8 cellular contexts compared by ENCODE assay signal in the genomic region with DNA sequence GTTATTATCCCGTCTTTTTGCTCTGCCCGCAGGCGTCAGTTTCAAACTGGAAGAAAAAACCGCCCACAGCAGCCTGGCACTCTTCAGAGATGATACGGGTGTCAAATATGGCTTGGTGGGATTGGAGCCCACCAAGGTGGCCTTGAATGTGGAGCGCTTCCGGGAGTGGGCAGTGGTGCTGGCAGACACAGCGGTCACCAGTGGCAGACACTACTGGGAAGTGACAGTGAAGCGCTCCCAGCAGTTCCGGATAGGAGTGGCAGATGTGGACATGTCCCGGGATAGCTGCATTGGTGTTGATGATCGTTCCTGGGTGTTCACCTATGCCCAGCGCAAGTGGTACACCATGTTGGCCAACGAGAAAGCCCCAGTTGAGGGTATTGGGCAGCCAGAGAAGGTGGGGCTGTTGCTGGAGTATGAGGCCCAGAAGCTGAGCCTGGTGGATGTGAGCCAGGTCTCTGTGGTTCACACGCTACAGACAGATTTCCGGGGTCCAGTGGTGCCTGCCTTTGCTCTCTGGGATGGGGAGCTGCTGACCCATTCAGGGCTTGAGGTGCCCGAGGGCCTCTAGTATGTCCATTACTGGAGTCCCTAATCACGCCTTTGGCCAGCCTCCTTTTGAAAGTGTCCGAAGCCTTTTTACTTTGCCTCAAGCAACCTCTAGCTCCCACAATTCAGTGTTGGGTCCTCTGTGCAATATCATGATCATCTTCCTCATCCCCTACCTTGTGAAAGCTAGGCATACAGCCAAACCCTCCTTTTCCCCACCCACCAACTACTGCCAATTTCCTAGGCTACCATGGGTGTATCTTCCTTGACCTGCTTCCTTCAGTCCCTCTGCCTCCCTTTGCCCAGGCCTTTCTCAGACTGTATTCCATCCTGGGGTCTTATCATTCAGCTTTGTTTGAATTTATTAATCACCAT. TPM values are rescaled to one million over a fixed set of nuclear protein-coding genes. Genes with fewer than 3 reads are reported as not detected.
DNase-seq lines count a peak whose midpoint lies in the region; ATAC-seq lines count a peak whose summit lies in the region.

No MANE protein-coding gene starts in this region.

- no peaks in the 10 kb centered on the region for H3K9me3 Mint-ChIP-seq in T-helper 2 cell treated with Interferon-gamma antibody and Interleukin-4, amounts not matched to agents 5 μg/mL and 100 μg/mL, for 36 hours

- H2AFZ ChIP-seq in neuron (ENCODE audit: low read depth, low read length): peak overlapping the region; percentile 81

- H3K4me3 ChIP-seq in neuron (ENCODE audit: low read length): peak overlapping the region; percentile 90

- peak overlapping the region; percentile 94 for H3K27ac Mint-ChIP-seq in T-helper 2 cell treated with Interferon-gamma antibody and Interleukin-4, amounts not matched to agents 5 μg/mL and 100 μg/mL, for 36 hours

- peaks cover 5% of the 10 kb centered on the region for H3K36me3 Mint-ChIP-seq in T-helper 2 cell treated with Interferon-gamma antibody and Interleukin-4, amounts not matched to agents 5 μg/mL and 100 μg/mL, for 36 hours (ENCODE audit: low read depth)

- H3K27me3 ChIP-seq in neuron (ENCODE audit: insufficient read depth, low read length): no peaks in the 10 kb centered on the region

- ATAC-seq in esophagus mucosa: peak; percentile 58

- H3K27me3 Mint-ChIP-seq in T-helper 2 cell treated with Interferon-gamma antibody and Interleukin-4, amounts not matched to agents 5 μg/mL and 100 μg/mL, for 36 hours (ENCODE audit: low read depth): no peaks in the 10 kb centered on the region

- peaks cover 18% of the 10 kb centered on the region for H3K36me3 ChIP-seq in neuron (ENCODE audit: insufficient read depth, low read length)

- no peaks in the 10 kb centered on the region for H3K9me3 ChIP-seq in neuron (ENCODE audit: low read length)

- peaks cover 12% of the 10 kb centered on the region for H3K4me1 Mint-ChIP-seq in T-helper 2 cell treated with Interferon-gamma antibody and Interleukin-4, amounts not matched to agents 5 μg/mL and 100 μg/mL, for 36 hours (ENCODE audit: low read depth)

- peak overlapping the region; percentile 91 for H3K4me3 Mint-ChIP-seq in T-helper 2 cell treated with Interferon-gamma antibody and Interleukin-4, amounts not matched to agents 5 μg/mL and 100 μg/mL, for 36 hours

- H3K4me1 ChIP-seq in neuron (ENCODE audit: insufficient read depth, low read length): peaks cover 9% of the 10 kb centered on the region

- peak; percentile 20 for DNase-seq in stimulated activated CD4-positive, alpha-beta T cell treated with anti-CD3 and anti-CD28 coated beads, Interleukin-15, amount 100 ng/mL, for 24 hours
- DNase-seq in stimulated activated CD4-positive, alpha-beta T cell treated with anti-CD3 and anti-CD28 coated beads, Interleukin-12 subunit alpha, Interleukin-12 subunit beta, amount 100 ng/mL, for 4 hours: no peak
- no peak for DNase-seq in T-helper 2 cell treated with Interferon-gamma antibody and Interleukin-4, amounts not matched to agents 5 μg/mL and 100 μg/mL, for 36 hours (ENCODE audit: low spot score)
- no peak for DNase-seq in NCI-H1930 (lab: John Stamatoyannopoulos, UW)
- no peak for DNase-seq in NCI-H1105 treated with DMSO at 0.1 percent for 48 hours (lab: John Stamatoyannopoulos, UW)
- DNase-seq in central memory CD4-positive, alpha-beta T cell: no peak

RNA-seq across cellular contexts. Expression of a gene that starts 0.9 kb away (rescaled TPM):
- total RNA-seq in esophagus mucosa: 3.2 TPM

RNA-seq across cellular contexts. Expression of a gene that starts 14.8 kb away (rescaled TPM):
- total RNA-seq in esophagus mucosa: not detected

RNA-seq across cellular contexts. Expression of a gene that starts 18.7 kb away (rescaled TPM):
- 2.6 TPM for total RNA-seq in esophagus mucosa

RNA-seq across cellular contexts. Expression of a gene that starts 20.0 kb away (rescaled TPM):
- 10.5 TPM for total RNA-seq in esophagus mucosa

RNA-seq across cellular contexts. Expression of a gene that starts 52.4 kb away (rescaled TPM):
- total RNA-seq in esophagus mucosa: 11.3 TPM
